In genomic region chr10:100350914-100351485, GRCh38 we compare ENCODE assay signal across 1 cellular context.
TF ChIP-seq lines count a peak whose summit lies in the region.

No MANE protein-coding gene starts in this region.

TF ChIP-seq in K562, 482 proteins besides CTCF, POLR2A, EP300 and RAD21 (continued from another document):
- TF ChIP-seq MITF (IDR thresholded peaks at IDR 0.05): no peak
